ENCODE assay signal across 1 cellular context in the genomic region with DNA sequence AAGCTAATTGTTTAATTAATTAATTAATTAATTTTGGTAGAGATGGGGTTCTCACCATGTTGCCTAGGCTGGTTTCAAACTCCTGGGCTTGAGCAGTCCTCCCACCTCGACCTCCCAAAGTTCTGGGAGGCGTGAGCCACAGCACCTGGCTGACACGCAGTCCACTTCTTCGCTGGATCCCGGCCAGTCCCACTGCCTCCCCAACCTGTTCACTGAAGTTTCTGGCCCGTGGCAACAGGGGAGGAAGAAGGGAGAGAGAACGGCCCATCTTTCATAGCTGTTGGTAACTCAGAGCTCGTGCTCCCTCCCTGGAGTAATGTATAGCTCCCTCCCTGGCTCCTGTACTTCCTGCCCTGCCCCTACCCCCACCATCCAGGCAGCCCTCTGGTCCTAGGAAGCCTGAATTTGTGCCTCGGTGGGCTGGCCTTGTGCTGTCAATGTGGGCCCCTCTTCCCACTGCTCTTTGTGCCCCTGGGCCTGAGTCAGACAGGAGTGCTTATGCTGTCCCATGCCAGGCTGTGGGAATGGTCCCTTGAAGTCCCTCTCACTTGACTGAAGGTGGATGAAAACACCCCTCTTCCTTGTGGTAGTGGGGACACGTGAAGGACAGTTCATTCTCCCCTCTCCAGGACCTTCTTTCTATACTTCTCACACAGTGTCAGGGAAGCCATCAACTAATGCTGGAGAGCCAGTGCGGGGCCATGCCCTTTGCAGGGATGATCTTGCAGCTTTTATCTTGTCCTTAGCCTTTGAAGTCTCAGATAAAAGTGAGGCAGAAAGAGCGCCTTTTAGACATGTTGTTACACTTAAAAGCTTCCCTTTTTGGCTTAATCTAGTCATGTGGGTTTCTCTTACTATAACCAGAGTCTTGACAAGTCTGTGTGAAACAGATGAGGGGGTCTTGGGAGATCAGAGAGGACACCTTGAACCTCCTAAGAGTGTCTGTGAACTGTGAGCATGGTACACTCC.
TF ChIP-seq lines count a peak whose summit lies in the region.

No MANE protein-coding gene starts in this region.

TF ChIP-seq in K562, 482 proteins besides CTCF, POLR2A, EP300 and RAD21:
- TF ChIP-seq ASH1L (IDR thresholded peaks at IDR 0.05; ENCODE audit: borderline replicate concordance, low read depth, partially characterized antibody) (no peak), MECOM (CRISPR knock-in tag; IDR thresholded peaks at IDR 0.05) (peak; percentile 87), MXD1 (CRISPR knock-in tag; IDR thresholded peaks at IDR 0.05; ENCODE audit: borderline replicate concordance, poor library complexity, severe bottlenecking) (no peak), ZNF184 (CRISPR knock-in tag; IDR thresholded peaks at IDR 0.05) (no peak), FOXP4 (CRISPR knock-in tag; IDR thresholded peaks at IDR 0.05; ENCODE audit: borderline replicate concordance) (no peak), CBX2 (IDR thresholded peaks at IDR 0.05; ENCODE audit: insufficient read depth, low read length, poor library complexity, severe bottlenecking) (no peak)
- TF ChIP-seq, protein P1, sequence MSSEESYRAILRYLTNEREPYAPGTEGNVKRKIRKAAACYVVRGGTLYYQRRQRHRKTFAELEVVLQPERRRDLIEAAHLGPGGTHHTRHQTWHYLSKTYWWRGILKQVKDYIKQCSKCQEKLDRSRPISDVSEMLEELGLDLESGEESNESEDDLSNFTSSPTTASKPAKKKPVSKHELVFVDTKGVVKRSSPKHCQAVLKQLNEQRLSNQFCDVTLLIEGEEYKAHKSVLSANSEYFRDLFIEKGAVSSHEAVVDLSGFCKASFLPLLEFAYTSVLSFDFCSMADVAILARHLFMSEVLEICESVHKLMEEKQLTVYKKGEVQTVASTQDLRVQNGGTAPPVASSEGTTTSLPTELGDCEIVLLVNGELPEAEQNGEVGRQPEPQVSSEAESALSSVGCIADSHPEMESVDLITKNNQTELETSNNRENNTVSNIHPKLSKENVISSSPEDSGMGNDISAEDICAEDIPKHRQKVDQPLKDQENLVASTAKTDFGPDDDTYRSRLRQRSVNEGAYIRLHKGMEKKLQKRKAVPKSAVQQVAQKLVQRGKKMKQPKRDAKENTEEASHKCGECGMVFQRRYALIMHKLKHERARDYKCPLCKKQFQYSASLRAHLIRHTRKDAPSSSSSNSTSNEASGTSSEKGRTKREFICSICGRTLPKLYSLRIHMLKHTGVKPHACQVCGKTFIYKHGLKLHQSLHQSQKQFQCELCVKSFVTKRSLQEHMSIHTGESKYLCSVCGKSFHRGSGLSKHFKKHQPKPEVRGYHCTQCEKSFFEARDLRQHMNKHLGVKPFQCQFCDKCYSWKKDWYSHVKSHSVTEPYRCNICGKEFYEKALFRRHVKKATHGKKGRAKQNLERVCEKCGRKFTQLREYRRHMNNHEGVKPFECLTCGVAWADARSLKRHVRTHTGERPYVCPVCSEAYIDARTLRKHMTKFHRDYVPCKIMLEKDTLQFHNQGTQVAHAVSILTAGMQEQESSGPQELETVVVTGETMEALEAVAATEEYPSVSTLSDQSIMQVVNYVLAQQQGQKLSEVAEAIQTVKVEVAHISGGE (CRISPR knock-in tag; IDR thresholded peaks at IDR 0.05) = peak in 1 of 3 experiments; percentile 93; a peak in 2 of 6 replicates
- TF ChIP-seq, protein P2, sequence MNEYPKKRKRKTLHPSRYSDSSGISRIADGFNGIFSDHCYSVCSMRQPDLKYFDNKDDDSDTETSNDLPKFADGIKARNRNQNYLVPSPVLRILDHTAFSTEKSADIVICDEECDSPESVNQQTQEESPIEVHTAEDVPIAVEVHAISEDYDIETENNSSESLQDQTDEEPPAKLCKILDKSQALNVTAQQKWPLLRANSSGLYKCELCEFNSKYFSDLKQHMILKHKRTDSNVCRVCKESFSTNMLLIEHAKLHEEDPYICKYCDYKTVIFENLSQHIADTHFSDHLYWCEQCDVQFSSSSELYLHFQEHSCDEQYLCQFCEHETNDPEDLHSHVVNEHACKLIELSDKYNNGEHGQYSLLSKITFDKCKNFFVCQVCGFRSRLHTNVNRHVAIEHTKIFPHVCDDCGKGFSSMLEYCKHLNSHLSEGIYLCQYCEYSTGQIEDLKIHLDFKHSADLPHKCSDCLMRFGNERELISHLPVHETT (CRISPR knock-in tag; conservative IDR thresholded peaks at IDR 0.05 in 1 of 2, IDR thresholded peaks at IDR 0.05 in 1 of 2) = 0 out of 4 replicates have a peak, but pooled peaks of 1 of the 2 experiments have one; percentile 6
